Comparison of ENCODE assay signal across 28 cellular contexts in genomic region chr3:29557825-29558224, GRCh38.
"Had no signal": no experiment of that assay in that cellular context is flagged by ENCODE, and none has a peak within 500 bp of the region (broad histone marks: within the 10 kb centered on the region; RNA-seq: fewer than 3 reads in every experiment).

No MANE protein-coding gene starts in this region.

- H3K9ac ChIP-seq: neural progenitor cell had no signal

- H3K36me3 Mint-ChIP-seq: neural progenitor cell; stimulated activated memory B cell treated with anti-CD40 and anti-IgM and Interleukin-4, amounts not matched to agents 10 μg/mL and 1 μg/mL and 100 μg/mL, for 72 hours had no signal

- DNase-seq: dermis blood vessel endothelial cell; effector memory CD4-positive, alpha-beta T cell; erythroblast; esophagus squamous epithelium; foreskin melanocyte; glutamatergic neuron; heart right ventricle; hippocampal formation; islet precursor cell; kidney glomerular epithelial cell; left colon; left ventricle myocardium superior; lower lobe of right lung; midbrain; naive thymus-derived CD4-positive, alpha-beta T cell; sigmoid colon; spleen; stimulated activated CD4-positive, alpha-beta T cell treated with anti-CD3 and anti-CD28 coated beads, Interleukin-4, amount 100 ng/mL, for 4 hours; transverse colon; upper lobe of right lung; uterus had no signal

- H3K9me3 ChIP-seq: esophagus squamous epithelium, heart right ventricle, lower lobe of right lung, prostate gland, right atrium auricular region, sigmoid colon, spleen, transverse colon, upper lobe of right lung, uterus had no signal

- H3K27ac ChIP-seq: coronary artery, esophagus squamous epithelium, lower lobe of right lung, neural progenitor cell, prostate gland, right atrium auricular region, sigmoid colon, spleen, transverse colon, upper lobe of right lung, uterus had no signal

- H3K36me3 ChIP-seq: esophagus squamous epithelium, heart right ventricle, lower lobe of right lung, neural progenitor cell, prostate gland, right atrium auricular region, sigmoid colon, spleen, transverse colon, upper lobe of right lung, uterus had no signal

- H3K4me1 ChIP-seq: esophagus squamous epithelium, neural progenitor cell, prostate gland, spleen, upper lobe of right lung had no signal

- H3K4me1 Mint-ChIP-seq: neural progenitor cell; stimulated activated memory B cell treated with anti-CD40 and anti-IgM and Interleukin-4, amounts not matched to agents 10 μg/mL and 1 μg/mL and 100 μg/mL, for 72 hours had no signal

- H3K4me3 ChIP-seq: coronary artery, esophagus squamous epithelium, heart right ventricle, lower lobe of right lung, neural progenitor cell, prostate gland, right atrium auricular region, sigmoid colon, spleen, transverse colon, upper lobe of right lung, uterus had no signal

- H2AFZ ChIP-seq: neural progenitor cell had no signal

- H3K4me3 Mint-ChIP-seq: naive thymus-derived CD4-positive, alpha-beta T cell; nephron; neural progenitor cell; stimulated activated memory B cell treated with anti-CD40 and anti-IgM and Interleukin-4, amounts not matched to agents 10 μg/mL and 1 μg/mL and 100 μg/mL, for 72 hours; stimulated activated naive CD8-positive, alpha-beta T cell treated with anti-CD3 and anti-CD28 coated beads, Interleukin-15, Interleukin-2, amounts not matched to agents 100 ng/mL and 50 ng/mL, for 24 hours had no signal

- H3K27ac Mint-ChIP-seq: naive thymus-derived CD4-positive, alpha-beta T cell; neural progenitor cell; stimulated activated memory B cell treated with anti-CD40 and anti-IgM and Interleukin-4, amounts not matched to agents 10 μg/mL and 1 μg/mL and 100 μg/mL, for 72 hours; stimulated activated naive CD8-positive, alpha-beta T cell treated with anti-CD3 and anti-CD28 coated beads, Interleukin-15, Interleukin-2, amounts not matched to agents 100 ng/mL and 50 ng/mL, for 24 hours had no signal

- H3K9me3 Mint-ChIP-seq: nephron; neural progenitor cell; stimulated activated naive CD8-positive, alpha-beta T cell treated with anti-CD3 and anti-CD28 coated beads, Interleukin-15, Interleukin-2, amounts not matched to agents 100 ng/mL and 50 ng/mL, for 24 hours had no signal

- H3K27me3 Mint-ChIP-seq: stimulated activated memory B cell treated with anti-CD40 and anti-IgM and Interleukin-4, amounts not matched to agents 10 μg/mL and 1 μg/mL and 100 μg/mL, for 72 hours had no signal

- H3K4me2 ChIP-seq: neural progenitor cell had no signal

- ATAC-seq: heart right ventricle; left colon; left ventricle myocardium superior; lower lobe of right lung; naive thymus-derived CD4-positive, alpha-beta T cell; stimulated activated memory B cell treated with anti-CD40 and anti-IgM and Interleukin-4, amounts not matched to agents 10 μg/mL and 1 μg/mL and 100 μg/mL, for 72 hours; upper lobe of right lung had no signal

- H3K27me3 ChIP-seq: esophagus squamous epithelium, heart right ventricle, neural progenitor cell, right atrium auricular region, sigmoid colon, spleen, transverse colon, upper lobe of right lung, uterus had no signal
